ENCODE assay signal across 9 cellular contexts in genomic region chr7:128937271-128937646, GRCh38. TPM values are rescaled to one million over a fixed set of nuclear protein-coding genes. Genes with fewer than 3 reads are reported as not detected.
DNase-seq lines count a peak whose midpoint lies in the region; ATAC-seq, FAIRE-seq and TF ChIP-seq lines count a peak whose summit lies in the region.
"Had no signal": no experiment of that assay in that cellular context is flagged by ENCODE, and none has a peak within 500 bp of the region (broad histone marks: within the 10 kb centered on the region; RNA-seq: fewer than 3 reads in every experiment).

No MANE protein-coding gene starts in this region.

- H3K27ac ChIP-seq in iPS-18a (ENCODE audit: low read length): no peak overlapping the region

- POLR2A ChIA-PET in activated CD4-positive, alpha-beta T cell treated with anti-CD3 and anti-CD28 coated beads for 36 hours (lab: Charles Lee): no interaction called here
- POLR2A ChIA-PET in T-cell (lab: Charles Lee): no interaction called here

- H3K4me3 ChIP-seq in iPS-18a (ENCODE audit: low read length): peak overlapping the region; percentile 58

- no peak for DNase-seq in activated CD4-positive, alpha-beta T cell treated with anti-CD3 and anti-CD28 coated beads for 36 hours
- DNase-seq in activated CD4-positive, alpha-beta T cell treated with anti-CD3 and anti-CD28 coated beads for 4 hours: no peak
- no peak for DNase-seq in T-cell
- no peak for DNase-seq in stimulated activated naive B cell treated with anti-CD40 and anti-IgM and Interleukin-4, amounts not matched to agents 10 μg/mL and 1 μg/mL and 100 μg/mL, for 72 hours
- no peak for DNase-seq in SIG-M5 (lab: John Stamatoyannopoulos, UW)
- no peak for DNase-seq in D721Med (ENCODE audit: insufficient read length, low spot score)
- DNase-seq in NCI-H2081 (lab: John Stamatoyannopoulos, UW): no peak

- H3K9me3 ChIP-seq in iPS-18a (ENCODE audit: control insufficient read depth, low read depth, low read length): no peaks in the 10 kb centered on the region

- CTCF ChIA-PET in activated CD4-positive, alpha-beta T cell treated with anti-CD3 and anti-CD28 coated beads for 36 hours (lab: Charles Lee): no interaction called here
- CTCF ChIA-PET in T-cell (lab: Charles Lee): no interaction called here

- H3K4me3 Mint-ChIP-seq in activated CD4-positive, alpha-beta T cell treated with anti-CD3 and anti-CD28 coated beads for 36 hours: peak overlapping the region; percentile 53
- peak overlapping the region; percentile 68 to 94 (median 76) for H3K4me3 Mint-ChIP-seq in T-cell
- peak overlapping the region; percentile 91 to 99 for H3K4me3 Mint-ChIP-seq in stimulated activated naive B cell treated with anti-CD40 and anti-IgM and Interleukin-4, amounts not matched to agents 10 μg/mL and 1 μg/mL and 100 μg/mL, for 72 hours

- ATAC-seq in activated CD4-positive, alpha-beta T cell treated with anti-CD3 and anti-CD28 coated beads for 36 hours: no peak
- ATAC-seq in T-cell (replicated peaks in 1 of 4): no peak
- no peak for ATAC-seq in stimulated activated naive B cell treated with anti-CD40 and anti-IgM and Interleukin-4, amounts not matched to agents 10 μg/mL and 1 μg/mL and 100 μg/mL, for 72 hours (replicated peaks)

- FAIRE-seq in D721Med (lab: Jason Lieb, UNC): no peak

- no peak overlapping the region for H3K9ac ChIP-seq in iPS-18a (ENCODE audit: low read length)

- no peaks in the 10 kb centered on the region for H3K9me3 Mint-ChIP-seq in activated CD4-positive, alpha-beta T cell treated with anti-CD3 and anti-CD28 coated beads for 36 hours (ENCODE audit: low read depth)
- H3K9me3 Mint-ChIP-seq in T-cell: no peaks in the 10 kb centered on the region
- H3K9me3 Mint-ChIP-seq in stimulated activated naive B cell treated with anti-CD40 and anti-IgM and Interleukin-4, amounts not matched to agents 10 μg/mL and 1 μg/mL and 100 μg/mL, for 72 hours: peaks cover 0 to 3% of the 10 kb centered on the region in 2 donors

- H3K27me3 Mint-ChIP-seq in activated CD4-positive, alpha-beta T cell treated with anti-CD3 and anti-CD28 coated beads for 36 hours: peaks cover 20% of the 10 kb centered on the region
- H3K27me3 Mint-ChIP-seq in T-cell: peaks cover 12% of the 10 kb centered on the region in 2 donors
- no peaks in the 10 kb centered on the region for H3K27me3 Mint-ChIP-seq in stimulated activated naive B cell treated with anti-CD40 and anti-IgM and Interleukin-4, amounts not matched to agents 10 μg/mL and 1 μg/mL and 100 μg/mL, for 72 hours

- H3K27me3 ChIP-seq in iPS-18a (ENCODE audit: control insufficient read depth, insufficient read depth, low read length): peaks cover 42% of the 10 kb centered on the region

- peaks cover 46% of the 10 kb centered on the region for H3K4me1 Mint-ChIP-seq in activated CD4-positive, alpha-beta T cell treated with anti-CD3 and anti-CD28 coated beads for 36 hours
- H3K4me1 Mint-ChIP-seq in T-cell: peaks cover 44 to 58% (median 45%) of the 10 kb centered on the region in 3 donors
- H3K4me1 Mint-ChIP-seq in stimulated activated naive B cell treated with anti-CD40 and anti-IgM and Interleukin-4, amounts not matched to agents 10 μg/mL and 1 μg/mL and 100 μg/mL, for 72 hours: peaks cover 44 to 80% of the 10 kb centered on the region in 2 donors

- TF ChIP-seq CTCF in D721Med (IDR thresholded peaks at IDR 0.05; ENCODE audit: insufficient read depth, missing control alignments): no peak

- H3K27ac Mint-ChIP-seq in activated CD4-positive, alpha-beta T cell treated with anti-CD3 and anti-CD28 coated beads for 36 hours: peak overlapping the region; percentile 53
- H3K27ac Mint-ChIP-seq in T-cell: peak overlapping the region in 1 of 2 donors; percentile 82
- peak overlapping the region; percentile 95 for H3K27ac Mint-ChIP-seq in stimulated activated naive B cell treated with anti-CD40 and anti-IgM and Interleukin-4, amounts not matched to agents 10 μg/mL and 1 μg/mL and 100 μg/mL, for 72 hours

- no peaks in the 10 kb centered on the region for H3K36me3 ChIP-seq in iPS-18a (ENCODE audit: control insufficient read depth, low read depth, low read length)

- intact Hi-C loops in activated CD4-positive, alpha-beta T cell treated with anti-CD3 and anti-CD28 coated beads for 36 hours (cut with DNase I, micrococcal nuclease): no loop called here

- no peaks in the 10 kb centered on the region for H3K4me1 ChIP-seq in iPS-18a (ENCODE audit: control insufficient read depth, low read depth, low read length)

- H3K36me3 Mint-ChIP-seq in activated CD4-positive, alpha-beta T cell treated with anti-CD3 and anti-CD28 coated beads for 36 hours (ENCODE audit: low read depth): peaks cover 2% of the 10 kb centered on the region
- no peaks in the 10 kb centered on the region for H3K36me3 Mint-ChIP-seq in T-cell
- H3K36me3 Mint-ChIP-seq in stimulated activated naive B cell treated with anti-CD40 and anti-IgM and Interleukin-4, amounts not matched to agents 10 μg/mL and 1 μg/mL and 100 μg/mL, for 72 hours: peaks cover 32 to 41% of the 10 kb centered on the region in 2 donors

RNA-seq across cellular contexts. Expression of gene IRF5, which starts 0.5 kb away (rescaled TPM):
- 1 to 10 TPM; 7.2 to 8.5 TPM for total RNA-seq in activated CD4-positive, alpha-beta T cell treated with anti-CD3 and anti-CD28 coated beads for 36 hours
- total RNA-seq in T-cell: 10 to 100 TPM in 1 of 5 donors, 1 to 10 TPM in 4; 2.2 to 12.7 (median 6.6) TPM

RNA-seq across cellular contexts. Expression of gene KCP, which starts 26.8 kb away (rescaled TPM):
- not detected for total RNA-seq in activated CD4-positive, alpha-beta T cell treated with anti-CD3 and anti-CD28 coated beads for 36 hours
- total RNA-seq in T-cell: under 1 TPM; 0.20 to 0.92 (median 0.53) TPM
- total RNA-seq: LHCN-M2 had no signal
